In the genomic region with DNA sequence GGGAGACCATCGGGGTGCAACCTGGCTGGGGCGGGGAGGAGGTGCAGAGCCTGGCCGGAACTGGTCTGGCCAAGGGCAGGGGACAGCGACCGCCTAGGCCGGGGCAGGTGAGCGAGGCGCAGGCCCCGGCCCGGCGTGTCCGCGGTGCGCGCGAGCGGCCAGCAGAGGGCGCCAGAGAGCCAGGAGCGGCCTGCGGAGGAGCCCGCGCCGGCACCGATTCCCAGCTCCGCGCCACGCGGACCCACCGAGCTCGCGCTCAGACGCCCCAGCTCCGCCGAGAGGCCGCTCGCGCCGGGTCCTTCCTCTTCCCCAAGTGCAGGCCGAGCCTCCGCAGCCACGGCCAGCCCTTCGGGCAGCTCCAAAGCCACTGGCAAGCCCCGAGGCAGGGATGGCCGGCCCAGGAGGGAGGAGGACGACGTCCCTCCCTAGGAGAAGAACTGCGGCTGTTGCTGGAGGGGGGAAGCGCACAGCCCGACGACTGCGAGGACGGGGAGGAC, we compare ENCODE assay signal across 8 cellular contexts.
DNase-seq lines count a peak whose midpoint lies in the region; ATAC-seq and TF ChIP-seq lines count a peak whose summit lies in the region.
"Not testable (repeated sequence)": the region's sequence is repeated elsewhere in the genome, so short reads cannot be mapped to it uniquely, and the experiment has no call there.

No MANE protein-coding gene starts in this region.

- CTCF ChIA-PET in activated CD4-positive, alpha-beta memory T cell treated with anti-CD3 and anti-CD28 coated beads, Interleukin-2, amount 10 ng/mL, durations not matched to agents 7 days and 5 days (lab: Charles Lee): interaction anchor here (0.7 to 0.8 kb wide), 2 partner anchors 8 to 38 kb away, joined by 3 read pairs; no protein-coding TSS in a partner anchor

- H3K14ac ChIP-seq in H9 (ENCODE audit: insufficient read depth, low read length): not testable (repeated sequence)

- not testable (repeated sequence) for H2BK5ac ChIP-seq in H9 (ENCODE audit: insufficient read length, low read length)

- H3K27me3 Mint-ChIP-seq in H9 (ENCODE audit: low read depth) (peaks cover 47% of the 10 kb centered on the region), neural crest cell (ENCODE audit: low read depth) (peaks cover 49% of the 10 kb centered on the region)
- not testable (repeated sequence) for H3K27me3 Mint-ChIP-seq in activated CD4-positive, alpha-beta memory T cell treated with anti-CD3 and anti-CD28 coated beads, Interleukin-2, amount 10 ng/mL, durations not matched to agents 7 days and 5 days

- not testable (repeated sequence) for H4K5ac ChIP-seq in H9 (ENCODE audit: insufficient read length, low read depth, low read length)

- not testable (repeated sequence) for H2BK12ac ChIP-seq in H9 (ENCODE audit: insufficient read length, low read depth, low read length)

- H3K4ac ChIP-seq in H9 (ENCODE audit: low read depth, low read length): not testable (repeated sequence)

- not testable (repeated sequence) for H3K9me3 ChIP-seq in H9 (ENCODE audit: control insufficient read depth, low read depth, low read length); heart right ventricle

- H3K18ac ChIP-seq in H9 (ENCODE audit: insufficient read length, low read depth, low read length): not testable (repeated sequence)

- not testable (repeated sequence) for H4K91ac ChIP-seq in H9 (ENCODE audit: insufficient read length, low read depth, low read length)

- H2BK20ac ChIP-seq in H9 (ENCODE audit: low read depth, low read length, poor library complexity, severe bottlenecking): not testable (repeated sequence)

- POLR2A ChIA-PET in activated CD4-positive, alpha-beta memory T cell treated with anti-CD3 and anti-CD28 coated beads, Interleukin-2, amount 10 ng/mL, durations not matched to agents 7 days and 5 days (lab: Charles Lee): not testable (repeated sequence)

- not testable (repeated sequence) for H3K27ac ChIP-seq in H9 (ENCODE audit: insufficient read length, low read depth, low read length); heart right ventricle

- H3K56ac ChIP-seq in H9 (ENCODE audit: insufficient read length, low read depth, low read length): not testable (repeated sequence)

- H3K9me3 Mint-ChIP-seq in H9: peaks cover 15 to 66% of the 10 kb centered on the region in 2 experiments
- H3K9me3 Mint-ChIP-seq in activated CD4-positive, alpha-beta memory T cell treated with anti-CD3 and anti-CD28 coated beads, Interleukin-2, amount 10 ng/mL, durations not matched to agents 7 days and 5 days; neural crest cell: not testable (repeated sequence)

- not testable (repeated sequence) for H3K36me3 ChIP-seq in heart right ventricle

- peak overlapping the region; percentile 47 to 77 for H3K4me3 Mint-ChIP-seq in H9
- H3K4me3 Mint-ChIP-seq in activated CD4-positive, alpha-beta memory T cell treated with anti-CD3 and anti-CD28 coated beads, Interleukin-2, amount 10 ng/mL, durations not matched to agents 7 days and 5 days; neural crest cell: not testable (repeated sequence)

- peaks cover 5 to 13% of the 10 kb centered on the region in 2 experiments for H3K4me1 Mint-ChIP-seq in H9
- H3K4me1 Mint-ChIP-seq in activated CD4-positive, alpha-beta memory T cell treated with anti-CD3 and anti-CD28 coated beads, Interleukin-2, amount 10 ng/mL, durations not matched to agents 7 days and 5 days; neural crest cell: not testable (repeated sequence)

- intact Hi-C loops in heart right ventricle (cut with DNase I): loop anchor here in 2 of 10 donors (5.0 kb wide), 1 partner anchor 122 kb away; no protein-coding TSS in a partner anchor

- not testable (repeated sequence) for H3K79me2 ChIP-seq in H9 (ENCODE audit: insufficient read depth, low read length)

- not testable (repeated sequence) for H2AK5ac ChIP-seq in H9 (ENCODE audit: insufficient read length, low read length)

- DNase-seq in Ammon's horn (ENCODE audit: low spot score): peak; percentile 28
- peak; percentile 53 for DNase-seq in H9
- peak; percentile 16 for DNase-seq in NOMO-1 treated with DMSO at 0.1 percent for 48 hours (lab: John Stamatoyannopoulos, UW; ENCODE audit: unreplicated experiment)
- peak; percentile 47 for DNase-seq in activated CD4-positive, alpha-beta memory T cell treated with anti-CD3 and anti-CD28 coated beads, Interleukin-2, amount 10 ng/mL, durations not matched to agents 7 days and 5 days
- DNase-seq in T47D (ENCODE audit: low read depth in 1 of 2, low spot score in 1 of 2): peak; percentile 24 to 26
- DNase-seq in heart right ventricle: peak; percentile 23 to 59
- DNase-seq in neural crest cell (ENCODE audit: low read depth, low spot score): peak; percentile 53
- peak; percentile 3 for DNase-seq in stimulated activated CD8-positive, alpha-beta memory T cell treated with anti-CD3 and anti-CD28 coated beads, Interleukin-12 subunit alpha, Interleukin-12 subunit beta, amount 100 ng/mL, for 1 hour (ENCODE audit: low read depth)

- peak overlapping the region in 8 of 10 donors; percentile 9 to 42 (median 36) for H3K4me3 ChIP-seq in heart right ventricle

- H3K4me1 ChIP-seq in H9 (ENCODE audit: insufficient read depth, low read length); heart right ventricle: not testable (repeated sequence)

- H4K8ac ChIP-seq in H9 (replicated peaks; ENCODE audit: insufficient read length, low read depth, low read length): not testable (repeated sequence)

- H4K20me1 ChIP-seq in H9 (ENCODE audit: control insufficient read depth, insufficient read depth, insufficient read length): not testable (repeated sequence)

- not testable (repeated sequence) for H3K27me3 ChIP-seq in H9 (ENCODE audit: insufficient read depth, low read length)
- peaks cover 5 to 49% (median 24%) of the 10 kb centered on the region in 7 donors for H3K27me3 ChIP-seq in heart right ventricle

- H3K23ac ChIP-seq in H9 (ENCODE audit: insufficient read length, low read depth, low read length): not testable (repeated sequence)

- TF ChIP-seq CTCF in H9 (conservative IDR thresholded peaks at IDR 0.05): peak; percentile 71
- TF ChIP-seq CTCF in heart right ventricle (IDR thresholded peaks at IDR 0.05): peak; percentile 69 to 95 (median 81)
- peak; percentile 73 for TF ChIP-seq CTCF in neural crest cell (conservative IDR thresholded peaks at IDR 0.05)

- not testable (repeated sequence) for H3K79me1 ChIP-seq in H9 (ENCODE audit: insufficient read depth, low read depth, low read length, poor library complexity, severe bottlenecking)

- H3K4me2 ChIP-seq in H9 (ENCODE audit: insufficient read depth, insufficient read length, low read length): peak overlapping the region; percentile 18

- in situ Hi-C loops in T47D (cut with HindIII; ENCODE audit: low pct_unique_long_range_greater_than_20kb, low sequenced_read_pairs): not testable (repeated sequence)

- H3K9ac ChIP-seq in H9 (ENCODE audit: extremely low read depth, insufficient read length, low read length): not testable (repeated sequence)

- not testable (repeated sequence) for H3K36me3 Mint-ChIP-seq in H9 (ENCODE audit: insufficient read depth in 1 of 3, low read depth in 3 of 3); activated CD4-positive, alpha-beta memory T cell treated with anti-CD3 and anti-CD28 coated beads, Interleukin-2, amount 10 ng/mL, durations not matched to agents 7 days and 5 days (ENCODE audit: low read depth); neural crest cell (ENCODE audit: low read depth)

- not testable (repeated sequence) for H3K23me2 ChIP-seq in H9 (ENCODE audit: insufficient read length, low read depth, low read length, poor library complexity, severe bottlenecking)

- not testable (repeated sequence) for H3K27ac Mint-ChIP-seq in H9; activated CD4-positive, alpha-beta memory T cell treated with anti-CD3 and anti-CD28 coated beads, Interleukin-2, amount 10 ng/mL, durations not matched to agents 7 days and 5 days; neural crest cell (ENCODE audit: unreplicated experiment)

- not testable (repeated sequence) for H3T11ph ChIP-seq in H9 (ENCODE audit: low read length)

- not testable (repeated sequence) for H2BK15ac ChIP-seq in H9 (ENCODE audit: low read depth, low read length)

- WGBS in H9 (ENCODE audit: extremely low coverage, insufficient read length, low lambda C conversion rate): no CpG with 5 or more reads among the region's 52 CpGs
- 3% methylated on average over 51 to 52 of the region's 52 CpGs for WGBS in heart right ventricle, 2 donors

- peak in 2 of 8 donors; percentile 22 to 46 for ATAC-seq in heart right ventricle

- not testable (repeated sequence) for H2BK120ac ChIP-seq in H9 (ENCODE audit: low read depth, low read length, poor library complexity, severe bottlenecking)

- not testable (repeated sequence) for H2AFZ ChIP-seq in H9 (ENCODE audit: low read length)

Comparison
In these comparisons a context has a peak if more than half of its experiments do, and no peak if none do; other contexts are left out.
1. DNase-seq: peak in every context shown above with its lines; median percentile 53 in H9; 53 in neural crest cell; 47 in activated CD4-positive, alpha-beta memory T cell treated with anti-CD3 and anti-CD28 coated beads, Interleukin-2, amount 10 ng/mL, durations not matched to agents 7 days and 5 days; 41 in heart right ventricle; 28 in Ammon's horn; 25 in T47D; 16 in NOMO-1 treated with DMSO at 0.1 percent for 48 hours; 3 in stimulated activated CD8-positive, alpha-beta memory T cell treated with anti-CD3 and anti-CD28 coated beads, Interleukin-12 subunit alpha, Interleukin-12 subunit beta, amount 100 ng/mL, for 1 hour.